Comparison of ENCODE assay signal across 8 cellular contexts in genomic region chr3:133805384-133805701, GRCh38. TPM values are rescaled to one million over a fixed set of nuclear protein-coding genes. Genes with fewer than 3 reads are reported as not detected.
DNase-seq lines count a peak whose midpoint lies in the region; ATAC-seq and TF ChIP-seq lines count a peak whose summit lies in the region.

No MANE protein-coding gene starts in this region.

- no peak for TF ChIP-seq CTCF in heart left ventricle (IDR thresholded peaks at IDR 0.05)
- no peak for TF ChIP-seq CTCF in brain microvascular endothelial cell (IDR thresholded peaks at IDR 0.05; ENCODE audit: low read depth, low read length, missing control alignments)
- no peak for TF ChIP-seq CTCF in vagina (IDR thresholded peaks at IDR 0.05)

- DNase-seq in heart left ventricle, result no peak
- DNase-seq in Right ventricle myocardium inferior (ENCODE audit: missing footprints), result no peak
- DNase-seq in brain microvascular endothelial cell, result no peak
- DNase-seq in vagina (ENCODE audit: extremely low spot score in 2 of 2), result no peak
- DNase-seq in H4 (ENCODE audit: low spot score), result no peak
- DNase-seq in NK-92 (lab: John Stamatoyannopoulos, UW; ENCODE audit: unreplicated experiment), result no peak

- peak overlapping the region in 11 of 12 donors; percentile 31 to 95 (median 82) for H3K4me3 ChIP-seq in heart left ventricle
- peak overlapping the region; percentile 97 for H3K4me3 ChIP-seq in brain microvascular endothelial cell (ENCODE audit: low read depth, low read length)
- peak overlapping the region; percentile 90 for H3K4me3 ChIP-seq in mesodermal cell (ENCODE audit: extremely low read depth, insufficient read depth, low read length, poor library complexity, severe bottlenecking)
- peak overlapping the region; percentile 92 to 96 for H3K4me3 ChIP-seq in vagina

- H3K36me3 ChIP-seq in heart left ventricle (peaks cover 0 to 30% (median 21%) of the 10 kb centered on the region in 9 donors), brain microvascular endothelial cell (replicated peaks) (peaks cover 12% of the 10 kb centered on the region), mesodermal cell (ENCODE audit: control insufficient read depth, insufficient read depth, low read length) (peaks cover 29% of the 10 kb centered on the region), vagina (peaks cover 0 to 3% of the 10 kb centered on the region in 2 donors)

- intact Hi-C loops in heart left ventricle (cut with DNase I), result loop anchor here in 6 of 10 donors (5.0 to 10.0 kb wide), 4 partner anchors 141 to 1083 kb away; partner anchors contain the start of genes TOPBP1 (in 5 of the 6) and NPHP3 (in 3 of the 6)
- intact Hi-C loops in Right ventricle myocardium inferior (cut with DNase I), result loop anchor here (5.0 to 10.0 kb wide), 2 partner anchors 143 to 1081 kb away; partner anchors contain the start of genes NPHP3 and TOPBP1
- intact Hi-C loops in vagina (cut with DNase I), result no loop called here

- ATAC-seq in heart left ventricle, result no peak
- no peak for ATAC-seq in Right ventricle myocardium inferior
- ATAC-seq in HG02759 (IDR thresholded peaks at IDR 0.05; ENCODE audit: unreplicated experiment), result no peak

- in situ Hi-C loops in brain microvascular endothelial cell (cut with HindIII; ENCODE audit: low pct_ligation_motif_present, low sequenced_read_pairs), result no loop called here

- H3K4me1 ChIP-seq in heart left ventricle (peaks cover 0 to 18% (median 8%) of the 10 kb centered on the region in 12 donors), mesodermal cell (ENCODE audit: control insufficient read depth, insufficient read depth, low read length, poor library complexity, severe bottlenecking) (no peaks in the 10 kb centered on the region), vagina (peaks cover 20% of the 10 kb centered on the region)

- H3K9me3 ChIP-seq in heart left ventricle (no peaks in the 10 kb centered on the region), mesodermal cell (ENCODE audit: control insufficient read depth, low read length) (no peaks in the 10 kb centered on the region), vagina (no peaks in the 10 kb centered on the region)

- 14 to 18% (median 15%) methylated on average over 15 of the region's 15 CpGs for WGBS in heart left ventricle, 4 donors
- WGBS in mesodermal cell (ENCODE audit: insufficient coverage in 2 of 2), 2 experiments, result 32 to 40% methylated on average over 5 to 11 of the region's 15 CpGs

- TF ChIP-seq POLR2A in heart left ventricle (IDR thresholded peaks at IDR 0.05) (no peak), vagina (IDR thresholded peaks at IDR 0.05) (no peak)

- peak overlapping the region in 3 of 12 donors; percentile 75 to 80 (median 76) for H3K27ac ChIP-seq in heart left ventricle
- no peak overlapping the region for H3K27ac ChIP-seq in brain microvascular endothelial cell
- no peak overlapping the region for H3K27ac ChIP-seq in mesodermal cell (ENCODE audit: low read depth, low read length, severe bottlenecking)
- no peak overlapping the region for H3K27ac ChIP-seq in vagina

- H3K27me3 ChIP-seq in heart left ventricle, result peaks cover 0 to 6% (median 0%) of the 10 kb centered on the region in 9 donors
- no peaks in the 10 kb centered on the region for H3K27me3 ChIP-seq in brain microvascular endothelial cell (replicated peaks)
- no peaks in the 10 kb centered on the region for H3K27me3 ChIP-seq in vagina

RNA-seq across cellular contexts. Expression of gene SRPRB, which starts 0.3 kb away (rescaled TPM):
- total RNA-seq in heart left ventricle, result 10 to 100 TPM; 13.7 to 35.9 (median 24.9) TPM
- polyA plus RNA-seq in heart left ventricle, result 10 to 100 TPM; 13.3 to 55.0 TPM
- total RNA-seq in Right ventricle myocardium inferior, result 27.2 TPM
- 33.1 TPM for polyA plus RNA-seq in mesodermal cell (2013, experiment 1 of 2)
- polyA plus RNA-seq in mesodermal cell (2013, experiment 2 of 2), result 29.5 TPM
- 7.6 TPM for total RNA-seq in vagina
- total RNA-seq in H4 (2014; rRNA removed; shearing (Covaris generic)), result 77.4 and 98.0 TPM in 2 replicates

RNA-seq across cellular contexts. Expression of gene TF, which starts 59.1 kb away (rescaled TPM):
- total RNA-seq in heart left ventricle (10 to 100 TPM in 1 of 9 donors, 1 to 10 TPM in 6, under 1 TPM in 1, not detected in 1; 0.86 to 76.0 (median 2.4) TPM), Right ventricle myocardium inferior (15.7 TPM), vagina (2.9 TPM)
- polyA plus RNA-seq in heart left ventricle, result 1 to 10 TPM; 1.9 to 3.8 TPM
- 3.3 TPM for polyA plus RNA-seq in mesodermal cell (2013, experiment 1 of 2)
- 1.4 TPM for polyA plus RNA-seq in mesodermal cell (2013, experiment 2 of 2)
- total RNA-seq in H4 (2014; rRNA removed; shearing (Covaris generic)), result not detected in 2 replicates
